In genomic region chr7:121489440-121489839, GRCh38 we compare ENCODE assay signal across 9 cellular contexts.
"Had no signal": no experiment of that assay in that cellular context is flagged by ENCODE, and none has a peak within 500 bp of the region (broad histone marks: within the 10 kb centered on the region; RNA-seq: fewer than 3 reads in every experiment).

No MANE protein-coding gene starts in this region.

- H3K4me2 ChIP-seq: KMS-11 had no signal

- H3K27ac Mint-ChIP-seq: HFFc6 had no signal

- H3K9ac ChIP-seq: GM23248, KMS-11 had no signal

- H2AFZ ChIP-seq: GM23248 had no signal

- ATAC-seq: HepG2 had no signal

- H3K27ac ChIP-seq: GM23248, HL-60, KMS-11 had no signal

- H3K4me3 ChIP-seq: GM23248 had no signal

- H3K4me3 Mint-ChIP-seq: HFFc6, IgD-negative memory B cell had no signal

- DNase-seq: GM23248, H7, HCEC 1CT, HFFc6, KBM-7 had no signal

- H3K9me3 Mint-ChIP-seq: HFFc6, IgD-negative memory B cell had no signal
